In genomic region chr15:77569647-77570186, GRCh38 we compare ENCODE assay signal across 12 cellular contexts.
DNase-seq lines count a peak whose midpoint lies in the region; ATAC-seq, FAIRE-seq and TF ChIP-seq lines count a peak whose summit lies in the region.
"Had no signal": no experiment of that assay in that cellular context is flagged by ENCODE, and none has a peak within 500 bp of the region (broad histone marks: within the 10 kb centered on the region; RNA-seq: fewer than 3 reads in every experiment).

No MANE protein-coding gene starts in this region.

- no peak for TF ChIP-seq CTCF in brain (conservative IDR thresholded peaks at IDR 0.05)
- no peak for TF ChIP-seq CTCF in HepG2 (CRISPR knock-in tag; IDR thresholded peaks at IDR 0.05)
- no peak for TF ChIP-seq CTCF in thoracic aorta (IDR thresholded peaks at IDR 0.05)
- no peak for TF ChIP-seq CTCF in MM.1S (IDR thresholded peaks at IDR 0.05; ENCODE audit: low read length)

- peaks cover 35% of the 10 kb centered on the region for H3K4me1 ChIP-seq in HepG2 (ENCODE audit: insufficient read depth, low read length)
- no peaks in the 10 kb centered on the region for H3K4me1 ChIP-seq in thoracic aorta (ENCODE audit: control insufficient read depth in 1 of 2, low read depth in 2 of 2)
- H3K4me1 ChIP-seq in MM.1S (ENCODE audit: low read length), result no peaks in the 10 kb centered on the region

- intact Hi-C loops in HepG2 (cut with micrococcal nuclease; ENCODE audit: unreplicated experiment), result no loop called here

- no peak for TF ChIP-seq EP300 in HepG2 (IDR thresholded peaks at IDR 0.05; ENCODE audit: low read depth in 2 of 2, low read length in 2 of 2)
- no peak for TF ChIP-seq EP300 in HepG2 (CRISPR knock-in tag; IDR thresholded peaks at IDR 0.05; ENCODE audit: borderline replicate concordance)

- H3F3A ChIP-seq in MM.1S (ENCODE audit: insufficient read depth, low read length), result no peaks in the 10 kb centered on the region

- no peak for TF ChIP-seq POLR2A in HepG2 (IDR thresholded peaks at IDR 0.05; ENCODE audit: insufficient read depth in 1 of 2, low read depth in 2 of 2, low read length in 2 of 2)

- no peak for FAIRE-seq in HepG2 (lab: Jason Lieb, UNC)
- FAIRE-seq: A204.1, islet of Langerhans had no signal

- in situ Hi-C loops in HepG2 (cut with HindIII; ENCODE audit: extremely low pct_ligation_motif_present, low pct_unique_long_range_greater_than_20kb), result no loop called here

- no TSS peak for BruUV-seq in HepG2 (replicated peaks; lab: Mats Ljungman, UMichigan)

- CTCF ChIA-PET in HepG2 (lab: Yijun Ruan, JAX; ENCODE audit: low intra/inter-chr PET ratio, low total read pairs), result no interaction called here

- H3K27ac Mint-ChIP-seq in brain, result peak overlapping the region in 4 of 5 experiments; percentile 16 to 98 (median 93)

- no peaks in the 10 kb centered on the region for H3K9me3 ChIP-seq in HepG2 (ENCODE audit: low read length)
- H3K9me3 ChIP-seq in thoracic aorta, result no peaks in the 10 kb centered on the region
- no peaks in the 10 kb centered on the region for H3K9me3 ChIP-seq in MM.1S (replicated peaks; ENCODE audit: insufficient read depth, low read length)

- H3K27ac ChIP-seq in HepG2 (ENCODE audit: extremely low read length, insufficient read depth, low read length), result peak overlapping the region; percentile 85
- no peak overlapping the region for H3K27ac ChIP-seq in thoracic aorta
- no peak overlapping the region for H3K27ac ChIP-seq in MM.1S (ENCODE audit: low read length)

- H3K9me3 Mint-ChIP-seq in brain, result peaks cover 0 to 5% (median 0%) of the 10 kb centered on the region in 5 experiments

- H3K9ac ChIP-seq in HepG2 (ENCODE audit: insufficient read depth, low read depth, low read length) (peak overlapping the region; percentile 62), MM.1S (ENCODE audit: low read length) (no peak overlapping the region)

- H3K79me2 ChIP-seq in HepG2 (ENCODE audit: insufficient read depth, low read length) (no peaks in the 10 kb centered on the region), MM.1S (ENCODE audit: low read length) (no peaks in the 10 kb centered on the region)

- H3K4me3 Mint-ChIP-seq in brain, result peak overlapping the region in 3 of 5 experiments; percentile 49 to 66 (median 57)

- peaks cover 67% of the 10 kb centered on the region for H3K4me1 Mint-ChIP-seq in brain

- peak overlapping the region; percentile 56 to 71 (median 66) for H3K4me3 ChIP-seq in HepG2 (replicated peaks in 1 of 3; ENCODE audit: insufficient read depth in 1 of 3, low read depth in 2 of 3, low read length in 3 of 3)
- H3K4me3 ChIP-seq in thoracic aorta, result peak overlapping the region; percentile 39
- H3K4me3 ChIP-seq in MM.1S (ENCODE audit: low read length), result no peak overlapping the region

- 11% methylated on average over 7 of the region's 7 CpGs for WGBS in HepG2 (ENCODE audit: low lambda C conversion rate)

- POLR2A ChIA-PET in HepG2 (lab: Yijun Ruan, JAX), result no interaction called here

- H4K20me1 ChIP-seq in HepG2 (ENCODE audit: insufficient read depth, low read length) (no peaks in the 10 kb centered on the region), MM.1S (ENCODE audit: insufficient read depth, low read length) (no peaks in the 10 kb centered on the region)

- H3K9me2 ChIP-seq in MM.1S (replicated peaks; ENCODE audit: insufficient read depth, low read length), result no peaks in the 10 kb centered on the region

- TF ChIP-seq RAD21 in HepG2 (CRISPR knock-in tag; IDR thresholded peaks at IDR 0.05), result no peak

- H3K36me3 ChIP-seq in HepG2 (replicated peaks in 1 of 2; ENCODE audit: control insufficient read depth in 1 of 2, insufficient read depth in 2 of 2, low read length in 2 of 2) (no peaks in the 10 kb centered on the region), thoracic aorta (no peaks in the 10 kb centered on the region), MM.1S (replicated peaks; ENCODE audit: insufficient read depth, low read length) (no peaks in the 10 kb centered on the region)

- no peaks in the 10 kb centered on the region for H3K36me3 Mint-ChIP-seq in brain

- H3K27me3 ChIP-seq in HepG2 (ENCODE audit: control insufficient read depth in 1 of 2, insufficient read depth in 2 of 2, low read length in 2 of 2) (peaks cover 2 to 21% of the 10 kb centered on the region in 2 experiments; a peak in 4 of 5 replicates), thoracic aorta (replicated peaks; ENCODE audit: insufficient read depth) (no peaks in the 10 kb centered on the region), MM.1S (replicated peaks; ENCODE audit: insufficient read depth, low read length) (peaks cover 31% of the 10 kb centered on the region)

- H2AFZ ChIP-seq in HepG2 (ENCODE audit: low read length), result no peak overlapping the region
- H2AFZ ChIP-seq in MM.1S (ENCODE audit: low read length), result no peak overlapping the region

- peaks cover 3% of the 10 kb centered on the region for H3K27me3 Mint-ChIP-seq in brain

- ATAC-seq in HepG2, result peak; percentile 59
- no peak for ATAC-seq in thoracic aorta (ENCODE audit: insufficient number of reproducible peaks, low FRiP score, low read depth)
- ATAC-seq in HG02870 (IDR thresholded peaks at IDR 0.05; ENCODE audit: unreplicated experiment), result no peak

- H3K4me2 ChIP-seq in HepG2 (ENCODE audit: low read depth, low read length), result peak overlapping the region; percentile 84
- H3K4me2 ChIP-seq in MM.1S (ENCODE audit: low read depth, low read length), result no peak overlapping the region

- DNase-seq in NCI-H1092 treated with DMSO at 0.1 percent for 48 hours (lab: John Stamatoyannopoulos, UW) (peak; percentile 42), NCI-H1092 (lab: John Stamatoyannopoulos, UW) (no peak), HepG2 (ENCODE audit: low spot score) (peak; percentile 44), thoracic aorta (ENCODE audit: low spot score) (no peak), hippocampal formation (lab: John Stamatoyannopoulos, UW) (no peak), MM.1S (no peak)
- DNase-seq: stimulated activated CD4-positive, alpha-beta T cell treated with anti-CD3 and anti-CD28 coated beads, Interleukin-15, amount 100 ng/mL, for 24 hours; SW 1271 had no signal

TF ChIP-seq in HepG2, 621 proteins besides CTCF, POLR2A, EP300 and RAD21 (continues in another document):
- TF ChIP-seq ZNF713 (CRISPR knock-in tag; IDR thresholded peaks at IDR 0.05), result 0 out of 2 replicates have a peak, but pooled peaks have one; percentile 38
- 0 out of 2 replicates have a peak, but pooled peaks have one; percentile 8 for TF ChIP-seq MTA1 (CRISPR knock-in tag; IDR thresholded peaks at IDR 0.05; ENCODE audit: borderline replicate concordance)
- TF ChIP-seq ZNF687 (CRISPR knock-in tag; IDR thresholded peaks at IDR 0.05), result peak; percentile 67
- TF ChIP-seq ZNF737 (CRISPR knock-in tag; IDR thresholded peaks at IDR 0.05; ENCODE audit: borderline replicate concordance), result no peak
- no peak for TF ChIP-seq ZNF280D (CRISPR knock-in tag; IDR thresholded peaks at IDR 0.05)
- 0 out of 2 replicates have a peak, but pooled peaks have one; percentile 40 for TF ChIP-seq MXD1 (CRISPR knock-in tag; IDR thresholded peaks at IDR 0.05)

Comparison
In these comparisons a context has a peak if more than half of its experiments do, and no peak if none do; other contexts are left out.
1. DNase-seq: peak in NCI-H1092 treated with DMSO at 0.1 percent for 48 hours (single experiment) and HepG2 (single experiment); none in NCI-H1092 (single experiment), thoracic aorta (single experiment), hippocampal formation (0 of 2) and MM.1S (single experiment).